In genomic region chr19:16324384-16325160, GRCh38 we compare ENCODE assay signal across 8 cellular contexts. TPM values are rescaled to one million over a fixed set of nuclear protein-coding genes. Genes with fewer than 3 reads are reported as not detected.
DNase-seq lines count a peak whose midpoint lies in the region; ATAC-seq and TF ChIP-seq lines count a peak whose summit lies in the region.

TSS of gene KLF2 (plus strand) at chr19:16324826. CDS start at chr19:16324924, 98 bp downstream.

- H3K27me3 ChIP-seq in BLaER1 (peaks cover 25% of the 10 kb centered on the region), Peyer's patch (no peaks in the 10 kb centered on the region)

- peak within 1 kb of the TSS; percentile 79 for H3K4me3 Mint-ChIP-seq in natural killer cell treated with Interleukin-12 subunit alpha and Interleukin-12 subunit beta and Interleukin-15 and Interleukin-18, amount 100 ng/mL, for 72 hours

- H3K4me1 Mint-ChIP-seq in natural killer cell treated with Interleukin-12 subunit alpha and Interleukin-12 subunit beta and Interleukin-15 and Interleukin-18, amount 100 ng/mL, for 72 hours (ENCODE audit: low read depth in 2 of 2) = peaks cover 26 to 28% of the 10 kb centered on the region in 2 donors

- peak within 1 kb of the TSS; percentile 75 for H3K4me3 ChIP-seq in BLaER1
- H3K4me3 ChIP-seq in Peyer's patch = peak within 1 kb of the TSS; percentile 66 to 88 (median 74)
- peak within 1 kb of the TSS; percentile 89 for H3K4me3 ChIP-seq in fibroblast of pulmonary artery (replicated peaks; ENCODE audit: low read depth, low read length)

- H3K4me2 ChIP-seq in BLaER1 = peak within 1 kb of the TSS; percentile 96

- H3K9me3 Mint-ChIP-seq in natural killer cell treated with Interleukin-12 subunit alpha and Interleukin-12 subunit beta and Interleukin-15 and Interleukin-18, amount 100 ng/mL, for 72 hours = no peaks in the 10 kb centered on the region

- peaks cover 4% of the 10 kb centered on the region; the same call in 1 of the 2 replicates for H3K36me3 ChIP-seq in BLaER1
- H3K36me3 ChIP-seq in Peyer's patch = peaks cover 0 to 10% (median 0%) of the 10 kb centered on the region in 3 donors

- DNase-seq in GM19238 (ENCODE audit: insufficient read length, low spot score) = peak; percentile 89
- DNase-seq in Peyer's patch = peak; percentile 88 to 94 (median 91)
- peak; percentile 84 to 88 for DNase-seq in activated T-helper 1 cell treated with anti-CD3 and anti-CD28 coated beads, Interleukin-2, amount 50 U/mL, for 16 hours (ENCODE audit: low read depth in 1 of 2, low spot score in 1 of 2)
- peak; percentile 96 for DNase-seq in fibroblast of pulmonary artery (ENCODE audit: low read depth)
- DNase-seq in natural killer cell treated with Interleukin-12 subunit alpha and Interleukin-12 subunit beta and Interleukin-15 and Interleukin-18, amount 100 ng/mL, for 72 hours (ENCODE audit: low spot score) = peak; percentile 93
- peak; percentile 90 to 96 (median 94) for DNase-seq in stimulated activated naive CD4-positive, alpha-beta T cell (lab: John Stamatoyannopoulos, UW)

- H3K9me3 ChIP-seq in BLaER1 (no peaks in the 10 kb centered on the region), Peyer's patch (no peaks in the 10 kb centered on the region)

- peaks cover 89% of the 10 kb centered on the region for H3K4me1 ChIP-seq in BLaER1
- peaks cover 2 to 21% (median 10%) of the 10 kb centered on the region in 4 donors for H3K4me1 ChIP-seq in Peyer's patch

- TF ChIP-seq POLR2A in Peyer's patch (IDR thresholded peaks at IDR 0.05) = peak; percentile 57 to 65

- H3K36me3 Mint-ChIP-seq in natural killer cell treated with Interleukin-12 subunit alpha and Interleukin-12 subunit beta and Interleukin-15 and Interleukin-18, amount 100 ng/mL, for 72 hours = no peaks in the 10 kb centered on the region

- peaks cover 44% of the 10 kb centered on the region for H4K20me1 ChIP-seq in BLaER1

- no peak within 1 kb of the TSS for H3K27ac Mint-ChIP-seq in natural killer cell treated with Interleukin-12 subunit alpha and Interleukin-12 subunit beta and Interleukin-15 and Interleukin-18, amount 100 ng/mL, for 72 hours

- TF ChIP-seq CTCF in Peyer's patch (IDR thresholded peaks at IDR 0.05) (no peak), fibroblast of pulmonary artery (IDR thresholded peaks at IDR 0.05; ENCODE audit: low read length, missing control alignments) (no peak)

- H3K9ac ChIP-seq in BLaER1 = peak within 1 kb of the TSS; percentile 82

- peak within 1 kb of the TSS; percentile 79 for H3K27ac ChIP-seq in BLaER1
- H3K27ac ChIP-seq in Peyer's patch = peak within 1 kb of the TSS; percentile 87 to 96 (median 90)

- peaks cover 0 to 11% of the 10 kb centered on the region in 2 donors for H3K27me3 Mint-ChIP-seq in natural killer cell treated with Interleukin-12 subunit alpha and Interleukin-12 subunit beta and Interleukin-15 and Interleukin-18, amount 100 ng/mL, for 72 hours

- ATAC-seq in HG03442 (IDR thresholded peaks at IDR 0.05; ENCODE audit: unreplicated experiment) = peak; percentile 62
- ATAC-seq in natural killer cell treated with Interleukin-12 subunit alpha and Interleukin-12 subunit beta and Interleukin-15 and Interleukin-18, amount 100 ng/mL, for 72 hours = peak; percentile 89 to 91

RNA-seq across cellular contexts. Expression of gene KLF2, which starts in this region (rescaled TPM):
- total RNA-seq in Peyer's patch = 100 to 1,000 TPM in 1 of 4 donors, 10 to 100 TPM in 3; 12.1 to 129 (median 37.2) TPM
- 1 to 10 TPM; 3.4 to 6.7 TPM for total RNA-seq in natural killer cell treated with Interleukin-12 subunit alpha and Interleukin-12 subunit beta and Interleukin-15 and Interleukin-18, amount 100 ng/mL, for 72 hours

Comparison
In these comparisons a context has a peak if more than half of its experiments do, and no peak if none do; other contexts are left out.
1. Peak in every context shown above with its lines: DNase-seq, ATAC-seq, H3K4me3 ChIP-seq and H3K27ac ChIP-seq.